In the genomic region with DNA sequence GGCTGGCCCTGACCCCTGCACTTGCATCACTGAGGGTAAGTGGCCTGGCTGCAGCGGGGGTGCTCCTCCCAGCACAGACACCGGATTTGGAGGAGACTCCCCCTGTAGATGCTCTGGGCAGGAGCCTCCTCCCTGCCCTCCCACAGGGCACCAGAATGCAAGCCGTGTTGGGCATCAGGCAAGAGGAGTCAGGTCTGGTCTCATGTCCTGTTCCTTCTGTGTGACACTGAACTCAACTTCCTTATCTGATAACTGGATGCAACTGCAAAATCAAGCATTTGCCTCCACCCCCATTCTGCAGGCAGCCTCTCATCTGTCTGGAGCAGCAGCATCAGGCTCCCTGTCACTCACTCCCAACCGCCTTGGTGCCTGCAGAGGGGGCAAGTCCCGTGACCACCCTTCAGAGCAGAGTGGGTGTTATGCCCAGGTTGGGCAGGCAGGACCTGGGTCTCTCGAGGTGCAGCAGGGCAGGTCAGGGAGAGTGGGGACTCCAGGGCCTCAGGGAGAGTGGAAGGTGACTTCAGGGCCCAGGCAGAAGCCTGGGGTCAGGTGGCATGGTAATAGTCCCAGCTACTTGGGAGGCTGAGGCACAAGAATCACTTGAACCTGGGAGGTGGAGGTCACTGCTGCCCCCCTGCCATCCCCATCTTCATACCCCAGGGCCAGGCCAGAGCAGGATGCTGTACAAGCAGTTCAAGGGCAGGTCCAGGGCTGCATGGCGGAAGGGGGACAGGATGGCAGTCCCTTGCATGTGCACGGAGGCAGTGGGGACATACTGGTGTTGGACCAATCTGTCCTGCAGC, we compare ENCODE assay signal across 1 cellular context.
TF ChIP-seq lines count a peak whose summit lies in the region.

No MANE protein-coding gene starts in this region.

TF ChIP-seq in neural cell, 6 proteins besides CTCF, POLR2A, EP300 and RAD21:
- TF ChIP-seq, protein P1, sequence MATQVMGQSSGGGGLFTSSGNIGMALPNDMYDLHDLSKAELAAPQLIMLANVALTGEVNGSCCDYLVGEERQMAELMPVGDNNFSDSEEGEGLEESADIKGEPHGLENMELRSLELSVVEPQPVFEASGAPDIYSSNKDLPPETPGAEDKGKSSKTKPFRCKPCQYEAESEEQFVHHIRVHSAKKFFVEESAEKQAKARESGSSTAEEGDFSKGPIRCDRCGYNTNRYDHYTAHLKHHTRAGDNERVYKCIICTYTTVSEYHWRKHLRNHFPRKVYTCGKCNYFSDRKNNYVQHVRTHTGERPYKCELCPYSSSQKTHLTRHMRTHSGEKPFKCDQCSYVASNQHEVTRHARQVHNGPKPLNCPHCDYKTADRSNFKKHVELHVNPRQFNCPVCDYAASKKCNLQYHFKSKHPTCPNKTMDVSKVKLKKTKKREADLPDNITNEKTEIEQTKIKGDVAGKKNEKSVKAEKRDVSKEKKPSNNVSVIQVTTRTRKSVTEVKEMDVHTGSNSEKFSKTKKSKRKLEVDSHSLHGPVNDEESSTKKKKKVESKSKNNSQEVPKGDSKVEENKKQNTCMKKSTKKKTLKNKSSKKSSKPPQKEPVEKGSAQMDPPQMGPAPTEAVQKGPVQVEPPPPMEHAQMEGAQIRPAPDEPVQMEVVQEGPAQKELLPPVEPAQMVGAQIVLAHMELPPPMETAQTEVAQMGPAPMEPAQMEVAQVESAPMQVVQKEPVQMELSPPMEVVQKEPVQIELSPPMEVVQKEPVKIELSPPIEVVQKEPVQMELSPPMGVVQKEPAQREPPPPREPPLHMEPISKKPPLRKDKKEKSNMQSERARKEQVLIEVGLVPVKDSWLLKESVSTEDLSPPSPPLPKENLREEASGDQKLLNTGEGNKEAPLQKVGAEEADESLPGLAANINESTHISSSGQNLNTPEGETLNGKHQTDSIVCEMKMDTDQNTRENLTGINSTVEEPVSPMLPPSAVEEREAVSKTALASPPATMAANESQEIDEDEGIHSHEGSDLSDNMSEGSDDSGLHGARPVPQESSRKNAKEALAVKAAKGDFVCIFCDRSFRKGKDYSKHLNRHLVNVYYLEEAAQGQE (IDR thresholded peaks at IDR 0.05; ENCODE audit: borderline replicate concordance), result no peak
- TF ChIP-seq EZH2 (IDR thresholded peaks at IDR 0.05; ENCODE audit: borderline replicate concordance, insufficient read depth, low read length, poor library complexity, severe bottlenecking), result no peak
- no peak for TF ChIP-seq MXI1 (conservative IDR thresholded peaks at IDR 0.05; ENCODE audit: poor library complexity, severe bottlenecking)
- TF ChIP-seq SMC3 (conservative IDR thresholded peaks at IDR 0.05; ENCODE audit: poor library complexity), result no peak
- no peak for TF ChIP-seq POLR2AphosphoS5 (IDR thresholded peaks at IDR 0.05)
- TF ChIP-seq TAF1 (IDR thresholded peaks at IDR 0.05; ENCODE audit: low read depth), result no peak
TF ChIP-seq in neural cell: peak in this region for 0.
